Comparison of ENCODE assay signal across 22 cellular contexts in genomic region chr15:55696221-55696620, GRCh38. TPM values are rescaled to one million over a fixed set of nuclear protein-coding genes. Genes with fewer than 3 reads are reported as not detected.
"Had no signal": no experiment of that assay in that cellular context is flagged by ENCODE, and none has a peak within 500 bp of the region (broad histone marks: within the 10 kb centered on the region; RNA-seq: fewer than 3 reads in every experiment).

No MANE protein-coding gene starts in this region.

- DNase-seq: activated CD4-positive, alpha-beta memory T cell treated with anti-CD3 and anti-CD28 coated beads for 36 hours; activated CD4-positive, alpha-beta T cell treated with anti-CD3 and anti-CD28 coated beads for 48 hours; activated naive CD4-positive, alpha-beta T cell treated with Interleukin-2 at 50 U/mL for 16 hours; activated naive CD8-positive, alpha-beta T cell treated with anti-CD3 and anti-CD28 coated beads for 36 hours; activated T-cell treated with anti-CD3 and anti-CD28 coated beads, Interleukin-2, amount 50 U/mL, for 48 hours; body of pancreas; caudate nucleus; dermis blood vessel endothelial cell; effector CD8-positive, alpha-beta T cell; erythroblast; foreskin keratinocyte; left lung; midbrain; occipital lobe; sigmoid colon; stimulated activated CD4-positive, alpha-beta T cell treated with anti-CD3 and anti-CD28 coated beads, Interleukin-2, amount 100 ng/mL, for 48 hours; stimulated activated CD8-positive, alpha-beta memory T cell treated with anti-CD3 and anti-CD28 coated beads, Interleukin-4, amount 100 ng/mL, for 48 hours; stimulated activated naive B cell treated with anti-CD40 and anti-IgM and Interleukin-4, amounts not matched to agents 10 μg/mL and 1 μg/mL and 100 μg/mL, for 72 hours; upper lobe of left lung had no signal

- H3K9me3 Mint-ChIP-seq: activated CD4-positive, alpha-beta memory T cell treated with anti-CD3 and anti-CD28 coated beads for 36 hours; activated naive CD8-positive, alpha-beta T cell treated with anti-CD3 and anti-CD28 coated beads for 36 hours; natural killer cell treated with Interleukin-12 subunit alpha and Interleukin-12 subunit beta and Interleukin-15 and Interleukin-18, amount 100 ng/mL, for 72 hours; stimulated activated naive B cell treated with anti-CD40 and anti-IgM and Interleukin-4, amounts not matched to agents 10 μg/mL and 1 μg/mL and 100 μg/mL, for 72 hours had no signal

- H3K27ac Mint-ChIP-seq: activated CD4-positive, alpha-beta memory T cell treated with anti-CD3 and anti-CD28 coated beads for 36 hours; activated naive CD8-positive, alpha-beta T cell treated with anti-CD3 and anti-CD28 coated beads for 36 hours; natural killer cell treated with Interleukin-12 subunit alpha and Interleukin-12 subunit beta and Interleukin-15 and Interleukin-18, amount 100 ng/mL, for 72 hours; stimulated activated naive B cell treated with anti-CD40 and anti-IgM and Interleukin-4, amounts not matched to agents 10 μg/mL and 1 μg/mL and 100 μg/mL, for 72 hours had no signal

- H3K36me3 Mint-ChIP-seq: activated CD4-positive, alpha-beta memory T cell treated with anti-CD3 and anti-CD28 coated beads for 36 hours; activated naive CD8-positive, alpha-beta T cell treated with anti-CD3 and anti-CD28 coated beads for 36 hours; natural killer cell treated with Interleukin-12 subunit alpha and Interleukin-12 subunit beta and Interleukin-15 and Interleukin-18, amount 100 ng/mL, for 72 hours; stimulated activated naive B cell treated with anti-CD40 and anti-IgM and Interleukin-4, amounts not matched to agents 10 μg/mL and 1 μg/mL and 100 μg/mL, for 72 hours had no signal

- ATAC-seq: body of pancreas; foreskin keratinocyte; natural killer cell treated with Interleukin-12 subunit alpha and Interleukin-12 subunit beta and Interleukin-15 and Interleukin-18, amount 100 ng/mL, for 72 hours; stimulated activated naive B cell treated with anti-CD40 and anti-IgM and Interleukin-4, amounts not matched to agents 10 μg/mL and 1 μg/mL and 100 μg/mL, for 72 hours had no signal

- H3K4me3 Mint-ChIP-seq: activated CD4-positive, alpha-beta memory T cell treated with anti-CD3 and anti-CD28 coated beads for 36 hours; activated naive CD8-positive, alpha-beta T cell treated with anti-CD3 and anti-CD28 coated beads for 36 hours; natural killer cell treated with Interleukin-12 subunit alpha and Interleukin-12 subunit beta and Interleukin-15 and Interleukin-18, amount 100 ng/mL, for 72 hours; stimulated activated naive B cell treated with anti-CD40 and anti-IgM and Interleukin-4, amounts not matched to agents 10 μg/mL and 1 μg/mL and 100 μg/mL, for 72 hours had no signal

- H3K4me3 ChIP-seq: body of pancreas, left lung, lung, sigmoid colon, upper lobe of left lung had no signal

RNA-seq across cellular contexts. Expression of gene PRTG, which starts 46.7 kb away (rescaled TPM):
- total RNA-seq: activated CD4-positive, alpha-beta memory T cell treated with anti-CD3 and anti-CD28 coated beads for 36 hours; activated naive CD8-positive, alpha-beta T cell treated with anti-CD3 and anti-CD28 coated beads for 36 hours; foreskin keratinocyte; natural killer cell treated with Interleukin-12 subunit alpha and Interleukin-12 subunit beta and Interleukin-15 and Interleukin-18, amount 100 ng/mL, for 72 hours; T-helper 2 cell treated with Interferon-gamma antibody and Interleukin-4, amounts not matched to agents 100 ng/mL and 5 ng/mL, for 36 hours had no signal
